ENCODE assay signal across 24 cellular contexts in the genomic region with DNA sequence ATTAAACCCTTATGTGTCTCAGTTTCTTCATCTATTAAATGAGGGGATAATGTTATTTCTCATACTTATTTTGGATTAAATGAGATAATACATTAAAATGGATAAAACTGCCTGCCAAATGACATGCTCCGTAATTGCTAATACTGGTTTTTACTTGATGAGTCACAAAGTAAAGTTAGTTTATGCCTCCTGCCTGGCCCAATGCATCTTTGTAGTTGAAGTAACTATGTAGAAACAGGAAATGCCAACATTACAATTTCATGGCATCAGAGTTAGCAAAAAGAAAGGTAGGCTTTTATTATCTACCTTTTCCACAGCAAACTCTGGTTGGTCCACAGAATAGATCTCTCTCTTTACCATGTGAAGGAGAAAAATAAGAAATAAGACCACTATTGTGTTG.
"Had no signal": no experiment of that assay in that cellular context is flagged by ENCODE, and none has a peak within 500 bp of the region (broad histone marks: within the 10 kb centered on the region; RNA-seq: fewer than 3 reads in every experiment).

No MANE protein-coding gene starts in this region.

- H3K4me1 ChIP-seq: adrenal gland, ascending aorta, left lung, neural progenitor cell, sigmoid colon, stomach, vagina had no signal

- H3K36me3 Mint-ChIP-seq: activated naive CD8-positive, alpha-beta T cell; mesothelial cell of epicardium; neural progenitor cell; stimulated activated memory B cell treated with anti-CD40 and anti-IgM and Interleukin-4, amounts not matched to agents 10 μg/mL and 1 μg/mL and 100 μg/mL, for 72 hours had no signal

- H3K9me3 Mint-ChIP-seq: endodermal cell, neural progenitor cell had no signal

- H3K27me3 ChIP-seq: adrenal gland, ascending aorta, left lung, neural progenitor cell, sigmoid colon, stomach, vagina had no signal

- H3K27ac ChIP-seq: adrenal gland, ascending aorta, coronary artery, left lung, neural progenitor cell, sigmoid colon, stomach, vagina had no signal

- H3K9ac ChIP-seq: neural progenitor cell had no signal

- DNase-seq: activated CD4-positive, alpha-beta T cell treated with anti-CD3 and anti-CD28 coated beads for 4 hours; activated CD4-positive, alpha-beta T cell treated with anti-CD3 and anti-CD28 coated beads, Interleukin-2, amount 50 U/mL, for 48 hours; activated CD4-positive, CD25-positive, alpha-beta regulatory T cell; activated CD8-positive, alpha-beta memory T cell treated with anti-CD3 and anti-CD28 coated beads, Interleukin-2, amount 50 U/mL, for 48 hours; activated naive CD4-positive, alpha-beta T cell; activated T-cell treated with anti-CD3 and anti-CD28 coated beads, Interleukin-2, amount 50 U/mL, for 4 hours; adrenal gland; endodermal cell; left lung; naive thymus-derived CD8-positive, alpha-beta T cell; retina; sigmoid colon; stimulated activated CD4-positive, alpha-beta T cell treated with anti-CD3 and anti-CD28 coated beads, Interleukin-15, amount 100 ng/mL, for 24 hours; stomach; trophoblast cell had no signal

- H3K4me1 Mint-ChIP-seq: endodermal cell; mesothelial cell of epicardium; naive thymus-derived CD8-positive, alpha-beta T cell; neural progenitor cell; stimulated activated memory B cell treated with anti-CD40 and anti-IgM and Interleukin-4, amounts not matched to agents 10 μg/mL and 1 μg/mL and 100 μg/mL, for 72 hours had no signal

- H3K27ac Mint-ChIP-seq: activated naive CD8-positive, alpha-beta T cell; activated T-helper 2 cell treated with anti-CD3 and anti-CD28 coated beads, Interferon-gamma antibody, Interleukin-2, Interleukin-4, amounts not matched to agents 10 μg/mL and 5 μg/mL and 100 μg/mL, durations not matched to agents 14 hours and 24 hours and 36 hours; mesothelial cell of epicardium; naive thymus-derived CD8-positive, alpha-beta T cell; neural progenitor cell; stimulated activated memory B cell treated with anti-CD40 and anti-IgM and Interleukin-4, amounts not matched to agents 10 μg/mL and 1 μg/mL and 100 μg/mL, for 72 hours had no signal

- H2AFZ ChIP-seq: neural progenitor cell had no signal

- H3K4me3 ChIP-seq: adrenal gland, ascending aorta, coronary artery, left lung, neural progenitor cell, sigmoid colon, smooth muscle cell, stomach, vagina had no signal

- H3K36me3 ChIP-seq: adrenal gland, ascending aorta, left lung, neural progenitor cell, sigmoid colon, stomach, vagina had no signal

- H3K9me3 ChIP-seq: adrenal gland, ascending aorta, vagina had no signal

- ATAC-seq: activated T-cell treated with anti-CD3 and anti-CD28 coated beads, Interleukin-2, amount 50 U/mL, for 4 hours; left lung; naive thymus-derived CD8-positive, alpha-beta T cell; stimulated activated memory B cell treated with anti-CD40 and anti-IgM and Interleukin-4, amounts not matched to agents 10 μg/mL and 1 μg/mL and 100 μg/mL, for 72 hours had no signal

- H3K27me3 Mint-ChIP-seq: activated naive CD8-positive, alpha-beta T cell; naive thymus-derived CD8-positive, alpha-beta T cell; stimulated activated memory B cell treated with anti-CD40 and anti-IgM and Interleukin-4, amounts not matched to agents 10 μg/mL and 1 μg/mL and 100 μg/mL, for 72 hours had no signal

- H3K4me2 ChIP-seq: neural progenitor cell, smooth muscle cell had no signal

- H3K4me3 Mint-ChIP-seq: activated naive CD8-positive, alpha-beta T cell; activated T-cell treated with anti-CD3 and anti-CD28 coated beads, Interleukin-2, amount 50 U/mL, for 4 hours; endodermal cell; mesothelial cell of epicardium; naive thymus-derived CD8-positive, alpha-beta T cell; neural progenitor cell; stimulated activated memory B cell treated with anti-CD40 and anti-IgM and Interleukin-4, amounts not matched to agents 10 μg/mL and 1 μg/mL and 100 μg/mL, for 72 hours had no signal
